Comparison of ENCODE assay signal across 33 cellular contexts in the genomic region with DNA sequence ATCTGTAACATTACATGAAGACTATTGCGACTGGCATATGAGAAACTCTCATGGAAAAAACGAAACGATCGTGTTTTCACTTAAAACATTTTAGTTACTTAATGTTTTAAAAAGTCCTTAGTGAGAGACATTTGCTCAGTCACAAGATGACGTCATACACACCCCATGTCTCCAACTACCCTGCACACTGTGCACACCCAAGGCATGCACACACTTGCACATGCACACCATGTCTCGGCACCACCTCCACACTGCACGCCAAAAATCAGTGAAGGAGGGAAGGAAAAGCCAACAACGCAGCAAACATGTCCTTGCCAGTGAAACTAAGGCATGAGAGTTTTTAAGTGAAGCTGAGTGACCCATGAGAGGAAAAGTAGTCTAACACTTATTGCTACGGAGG.
"Had no signal": no experiment of that assay in that cellular context is flagged by ENCODE, and none has a peak within 500 bp of the region (broad histone marks: within the 10 kb centered on the region; RNA-seq: fewer than 3 reads in every experiment).

No MANE protein-coding gene starts in this region.

- H3K4me3 ChIP-seq: body of pancreas, breast epithelium had no signal

- H3K27me3 ChIP-seq: body of pancreas, brain microvascular endothelial cell, breast epithelium had no signal

- ATAC-seq: activated CD4-positive, alpha-beta T cell treated with anti-CD3 and anti-CD28 coated beads for 36 hours; activated CD4-positive, CD25-positive, alpha-beta regulatory T cell treated with anti-CD3 and anti-CD28 coated beads, Interleukin-2, amount 50 U/mL, for 24 hours; activated CD8-positive, alpha-beta memory T cell treated with anti-CD3 and anti-CD28 coated beads, Interleukin-2, amount 10 ng/mL, durations not matched to agents 7 days and 5 days; activated CD8-positive, alpha-beta T cell treated with anti-CD3 and anti-CD28 coated beads, Interleukin-2, amount 10 ng/mL, durations not matched to agents 7 days and 5 days; activated naive CD8-positive, alpha-beta T cell treated with anti-CD3 and anti-CD28 coated beads, Interleukin-2, amount 50 U/mL, for 24 hours; body of pancreas; WTC11 had no signal

- FAIRE-seq: astrocyte, TTC549 had no signal

- DNase-seq: activated CD4-positive, alpha-beta memory T cell treated with anti-CD3 and anti-CD28 coated beads, Interleukin-2, amount 10 ng/mL, durations not matched to agents 7 days and 5 days; activated CD4-positive, alpha-beta T cell treated with anti-CD3 and anti-CD28 coated beads for 1 hour; activated CD4-positive, alpha-beta T cell treated with anti-CD3 and anti-CD28 coated beads for 36 hours; activated CD4-positive, alpha-beta T cell treated with anti-CD3 and anti-CD28 coated beads for 48 hours; activated CD4-positive, alpha-beta T cell treated with anti-CD3 and anti-CD28 coated beads, Interleukin-2, amount 10 ng/mL, durations not matched to agents 7 days and 5 days; activated CD4-positive, alpha-beta T cell treated with anti-CD3 and anti-CD28 coated beads, Interleukin-2, amount 50 U/mL, for 48 hours; activated CD4-positive, CD25-positive, alpha-beta regulatory T cell; activated CD8-positive, alpha-beta memory T cell treated with anti-CD3 and anti-CD28 coated beads for 24 hours; activated CD8-positive, alpha-beta memory T cell treated with anti-CD3 and anti-CD28 coated beads, Interleukin-2, amount 10 ng/mL, durations not matched to agents 7 days and 5 days; activated CD8-positive, alpha-beta memory T cell treated with anti-CD3 and anti-CD28 coated beads, Interleukin-2, amount 50 U/mL, for 48 hours; activated CD8-positive, alpha-beta T cell treated with anti-CD3 and anti-CD28 coated beads, Interleukin-2, amount 10 ng/mL, durations not matched to agents 7 days and 5 days; activated effector memory CD4-positive, alpha-beta T cell treated with Interleukin-2 at 50 U/mL for 16 hours; activated gamma-delta T cell; activated naive CD4-positive, alpha-beta T cell treated with anti-CD3 and anti-CD28 coated beads, Interleukin-2, amount 10 ng/mL, durations not matched to agents 7 days and 5 days; activated naive CD4-positive, alpha-beta T cell treated with Interleukin-2 at 50 U/mL for 16 hours; activated naive CD8-positive, alpha-beta T cell treated with anti-CD3 and anti-CD28 coated beads, Interleukin-2, amount 10 ng/mL, durations not matched to agents 7 days and 5 days; activated naive CD8-positive, alpha-beta T cell treated with anti-CD3 and anti-CD28 coated beads, Interleukin-2, amount 50 U/mL, for 24 hours; activated T-cell treated with anti-CD3 and anti-CD28 coated beads, Interleukin-2, amount 50 U/mL, for 24 hours; activated T-cell treated with anti-CD3 and anti-CD28 coated beads, Interleukin-2, amount 50 U/mL, for 48 hours; amygdala; aorta; body of pancreas; brain microvascular endothelial cell; central memory CD4-positive, alpha-beta T cell; T-helper 1 cell; T-helper 2 cell; T-helper 9 cell; WERI-Rb-1 had no signal

- H3K4me1 ChIP-seq: body of pancreas, breast epithelium had no signal

- H3K9me3 ChIP-seq: body of pancreas, breast epithelium had no signal

- H3K27ac ChIP-seq: body of pancreas, brain microvascular endothelial cell, breast epithelium, WERI-Rb-1 had no signal
